1 cellular context compared by ENCODE assay signal in genomic region chr7:108138911-108139310, GRCh38.
TF ChIP-seq lines count a peak whose summit lies in the region.

No MANE protein-coding gene starts in this region.

TF ChIP-seq in endothelial cell of umbilical vein, 7 proteins besides CTCF, POLR2A, EP300 and RAD21 (continued from another document):
- TF ChIP-seq MAX (IDR thresholded peaks at IDR 0.05; ENCODE audit: insufficient read depth, insufficient read length) (no peak), GATA2 (IDR thresholded peaks at IDR 0.05; ENCODE audit: insufficient read depth, insufficient read length, low read depth, low read length) (no peak), JUN (IDR thresholded peaks at IDR 0.05; ENCODE audit: borderline replicate concordance, insufficient read depth, insufficient read length, low read depth) (no peak), POLR2AphosphoS5 (IDR thresholded peaks at IDR 0.05; ENCODE audit: insufficient read depth, low read depth, low read length) (no peak)
